ENCODE assay signal across 18 cellular contexts in genomic region chr1:109300650-109301151, GRCh38. TPM values are rescaled to one million over a fixed set of nuclear protein-coding genes. Genes with fewer than 3 reads are reported as not detected.
"Had no signal": no experiment of that assay in that cellular context is flagged by ENCODE, and none has a peak within 500 bp of the region (broad histone marks: within the 10 kb centered on the region; RNA-seq: fewer than 3 reads in every experiment).

No MANE protein-coding gene starts in this region.

- ATAC-seq: activated T-helper 17 cell treated with anti-CD3 and anti-CD28 coated beads, Interleukin-2, amount 50 U/mL, for 72 hours; pancreas had no signal

- H3K36me3 ChIP-seq: ascending aorta, pancreas, tibial artery had no signal

- H3K9me3 ChIP-seq: ascending aorta, pancreas, tibial artery had no signal

- H3K4me3 ChIP-seq: ascending aorta, pancreas, tibial artery had no signal

- DNase-seq: activated CD4-positive, CD25-positive, alpha-beta regulatory T cell treated with anti-CD3 and anti-CD28 coated beads, Interleukin-2, amount 50 U/mL, for 72 hours; activated naive CD4-positive, alpha-beta T cell treated with Interleukin-2 at 50 U/mL for 16 hours; hippocampal formation; midbrain; naive B cell; pancreas; stimulated activated CD4-positive, alpha-beta T cell treated with anti-CD3 and anti-CD28 coated beads, Interleukin-12 subunit alpha, Interleukin-12 subunit beta, amount 100 ng/mL, for 4 hours; stimulated activated CD4-positive, alpha-beta T cell treated with anti-CD3 and anti-CD28 coated beads, Interleukin-2, amount 100 ng/mL, for 24 hours; T-helper 1 cell; T1000; tibial artery had no signal

- H3K27me3 ChIP-seq: ascending aorta, pancreas, tibial artery had no signal

- H3K27ac ChIP-seq: ascending aorta, pancreas had no signal

- FAIRE-seq: bronchial epithelial cell, colon, endometrium, keratinocyte, pancreas had no signal

RNA-seq across cellular contexts. Expression of gene MYBPHL, which starts 6.1 kb away (rescaled TPM):
- total RNA-seq: activated T-helper 17 cell treated with anti-CD3 and anti-CD28 coated beads, Interleukin-2, amount 50 U/mL, for 72 hours; ascending aorta; lower leg skin had no signal
